1 cellular context compared by ENCODE assay signal in the genomic region with DNA sequence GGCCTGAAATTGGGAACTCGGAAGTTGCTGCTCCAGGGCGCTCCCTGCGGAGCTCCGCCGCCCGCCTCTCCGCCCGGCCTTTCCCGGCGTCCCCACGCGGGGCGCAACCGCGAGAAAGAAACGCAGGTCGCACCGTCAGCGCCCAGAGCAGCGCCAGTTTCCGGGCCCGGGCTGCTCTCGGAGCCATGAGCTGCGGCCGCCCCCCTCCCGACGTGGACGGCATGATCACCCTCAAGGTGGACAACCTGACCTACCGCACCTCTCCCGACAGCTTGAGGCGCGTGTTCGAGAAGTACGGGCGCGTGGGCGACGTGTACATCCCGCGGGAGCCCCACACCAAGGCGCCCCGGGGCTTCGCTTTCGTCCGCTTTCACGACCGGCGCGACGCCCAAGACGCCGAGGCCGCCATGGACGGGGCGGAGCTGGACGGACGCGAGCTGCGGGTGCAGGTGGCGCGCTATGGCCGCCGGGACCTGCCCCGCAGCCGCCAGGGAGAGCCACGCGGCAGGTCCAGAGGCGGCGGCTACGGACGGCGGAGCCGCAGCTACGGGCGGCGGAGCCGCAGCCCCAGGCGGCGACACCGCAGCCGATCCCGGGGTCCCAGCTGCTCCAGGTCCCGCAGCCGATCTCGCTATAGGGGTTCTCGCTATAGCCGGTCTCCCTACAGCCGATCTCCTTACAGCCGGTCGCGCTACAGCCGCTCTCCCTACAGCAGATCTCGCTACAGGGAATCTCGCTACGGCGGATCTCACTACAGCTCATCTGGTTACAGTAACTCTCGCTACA.
TF ChIP-seq lines count a peak whose summit lies in the region.

No MANE protein-coding gene starts in this region.

TF ChIP-seq in GM12878, 131 proteins besides CTCF, POLR2A, EP300 and RAD21 (continued from another document):
- TF ChIP-seq, protein P1, sequence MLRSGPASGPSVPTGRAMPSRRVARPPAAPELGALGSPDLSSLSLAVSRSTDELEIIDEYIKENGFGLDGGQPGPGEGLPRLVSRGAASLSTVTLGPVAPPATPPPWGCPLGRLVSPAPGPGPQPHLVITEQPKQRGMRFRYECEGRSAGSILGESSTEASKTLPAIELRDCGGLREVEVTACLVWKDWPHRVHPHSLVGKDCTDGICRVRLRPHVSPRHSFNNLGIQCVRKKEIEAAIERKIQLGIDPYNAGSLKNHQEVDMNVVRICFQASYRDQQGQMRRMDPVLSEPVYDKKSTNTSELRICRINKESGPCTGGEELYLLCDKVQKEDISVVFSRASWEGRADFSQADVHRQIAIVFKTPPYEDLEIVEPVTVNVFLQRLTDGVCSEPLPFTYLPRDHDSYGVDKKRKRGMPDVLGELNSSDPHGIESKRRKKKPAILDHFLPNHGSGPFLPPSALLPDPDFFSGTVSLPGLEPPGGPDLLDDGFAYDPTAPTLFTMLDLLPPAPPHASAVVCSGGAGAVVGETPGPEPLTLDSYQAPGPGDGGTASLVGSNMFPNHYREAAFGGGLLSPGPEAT (IDR thresholded peaks at IDR 0.05; ENCODE audit: low read depth): no peak
- no peak for TF ChIP-seq MYC (IDR thresholded peaks at IDR 0.05; ENCODE audit: insufficient read depth, insufficient read length, insufficient replicate concordance, low read length, severe bottlenecking)
- TF ChIP-seq, protein P2, sequence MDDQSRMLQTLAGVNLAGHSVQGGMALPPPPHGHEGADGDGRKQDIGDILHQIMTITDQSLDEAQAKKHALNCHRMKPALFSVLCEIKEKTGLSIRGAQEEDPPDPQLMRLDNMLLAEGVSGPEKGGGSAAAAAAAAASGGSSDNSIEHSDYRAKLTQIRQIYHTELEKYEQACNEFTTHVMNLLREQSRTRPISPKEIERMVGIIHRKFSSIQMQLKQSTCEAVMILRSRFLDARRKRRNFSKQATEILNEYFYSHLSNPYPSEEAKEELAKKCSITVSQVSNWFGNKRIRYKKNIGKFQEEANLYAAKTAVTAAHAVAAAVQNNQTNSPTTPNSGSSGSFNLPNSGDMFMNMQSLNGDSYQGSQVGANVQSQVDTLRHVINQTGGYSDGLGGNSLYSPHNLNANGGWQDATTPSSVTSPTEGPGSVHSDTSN (IDR thresholded peaks at IDR 0.05; ENCODE audit: insufficient replicate concordance, low read depth, low read length): no peak
- TF ChIP-seq MTA2 (IDR thresholded peaks at IDR 0.05; ENCODE audit: low read depth): no peak
- TF ChIP-seq MTA3 (IDR thresholded peaks at IDR 0.05; ENCODE audit: borderline replicate concordance, low read length): no peak
- no peak for TF ChIP-seq KAT2A (conservative IDR thresholded peaks at IDR 0.05; ENCODE audit: control insufficient read depth, low read depth, low read length)
- no peak for TF ChIP-seq JUNB (IDR thresholded peaks at IDR 0.05)
- TF ChIP-seq ZNF384 (IDR thresholded peaks at IDR 0.05; ENCODE audit: borderline replicate concordance, low read depth, low read length): no peak
- no peak for TF ChIP-seq FOS (IDR thresholded peaks at IDR 0.05; ENCODE audit: borderline replicate concordance, extremely low read depth, insufficient read length)
- TF ChIP-seq ZBED1 (IDR thresholded peaks at IDR 0.05; ENCODE audit: borderline replicate concordance): no peak
- no peak; the same call in 1 of the 2 replicates for TF ChIP-seq LARP7 (IDR thresholded peaks at IDR 0.05)
- TF ChIP-seq IRF4 (IDR thresholded peaks at IDR 0.05; ENCODE audit: low read depth, low read length): no peak
- TF ChIP-seq, protein P3, sequence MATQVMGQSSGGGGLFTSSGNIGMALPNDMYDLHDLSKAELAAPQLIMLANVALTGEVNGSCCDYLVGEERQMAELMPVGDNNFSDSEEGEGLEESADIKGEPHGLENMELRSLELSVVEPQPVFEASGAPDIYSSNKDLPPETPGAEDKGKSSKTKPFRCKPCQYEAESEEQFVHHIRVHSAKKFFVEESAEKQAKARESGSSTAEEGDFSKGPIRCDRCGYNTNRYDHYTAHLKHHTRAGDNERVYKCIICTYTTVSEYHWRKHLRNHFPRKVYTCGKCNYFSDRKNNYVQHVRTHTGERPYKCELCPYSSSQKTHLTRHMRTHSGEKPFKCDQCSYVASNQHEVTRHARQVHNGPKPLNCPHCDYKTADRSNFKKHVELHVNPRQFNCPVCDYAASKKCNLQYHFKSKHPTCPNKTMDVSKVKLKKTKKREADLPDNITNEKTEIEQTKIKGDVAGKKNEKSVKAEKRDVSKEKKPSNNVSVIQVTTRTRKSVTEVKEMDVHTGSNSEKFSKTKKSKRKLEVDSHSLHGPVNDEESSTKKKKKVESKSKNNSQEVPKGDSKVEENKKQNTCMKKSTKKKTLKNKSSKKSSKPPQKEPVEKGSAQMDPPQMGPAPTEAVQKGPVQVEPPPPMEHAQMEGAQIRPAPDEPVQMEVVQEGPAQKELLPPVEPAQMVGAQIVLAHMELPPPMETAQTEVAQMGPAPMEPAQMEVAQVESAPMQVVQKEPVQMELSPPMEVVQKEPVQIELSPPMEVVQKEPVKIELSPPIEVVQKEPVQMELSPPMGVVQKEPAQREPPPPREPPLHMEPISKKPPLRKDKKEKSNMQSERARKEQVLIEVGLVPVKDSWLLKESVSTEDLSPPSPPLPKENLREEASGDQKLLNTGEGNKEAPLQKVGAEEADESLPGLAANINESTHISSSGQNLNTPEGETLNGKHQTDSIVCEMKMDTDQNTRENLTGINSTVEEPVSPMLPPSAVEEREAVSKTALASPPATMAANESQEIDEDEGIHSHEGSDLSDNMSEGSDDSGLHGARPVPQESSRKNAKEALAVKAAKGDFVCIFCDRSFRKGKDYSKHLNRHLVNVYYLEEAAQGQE (IDR thresholded peaks at IDR 0.05; ENCODE audit: low read depth, low read length): no peak
- TF ChIP-seq, protein P4, sequence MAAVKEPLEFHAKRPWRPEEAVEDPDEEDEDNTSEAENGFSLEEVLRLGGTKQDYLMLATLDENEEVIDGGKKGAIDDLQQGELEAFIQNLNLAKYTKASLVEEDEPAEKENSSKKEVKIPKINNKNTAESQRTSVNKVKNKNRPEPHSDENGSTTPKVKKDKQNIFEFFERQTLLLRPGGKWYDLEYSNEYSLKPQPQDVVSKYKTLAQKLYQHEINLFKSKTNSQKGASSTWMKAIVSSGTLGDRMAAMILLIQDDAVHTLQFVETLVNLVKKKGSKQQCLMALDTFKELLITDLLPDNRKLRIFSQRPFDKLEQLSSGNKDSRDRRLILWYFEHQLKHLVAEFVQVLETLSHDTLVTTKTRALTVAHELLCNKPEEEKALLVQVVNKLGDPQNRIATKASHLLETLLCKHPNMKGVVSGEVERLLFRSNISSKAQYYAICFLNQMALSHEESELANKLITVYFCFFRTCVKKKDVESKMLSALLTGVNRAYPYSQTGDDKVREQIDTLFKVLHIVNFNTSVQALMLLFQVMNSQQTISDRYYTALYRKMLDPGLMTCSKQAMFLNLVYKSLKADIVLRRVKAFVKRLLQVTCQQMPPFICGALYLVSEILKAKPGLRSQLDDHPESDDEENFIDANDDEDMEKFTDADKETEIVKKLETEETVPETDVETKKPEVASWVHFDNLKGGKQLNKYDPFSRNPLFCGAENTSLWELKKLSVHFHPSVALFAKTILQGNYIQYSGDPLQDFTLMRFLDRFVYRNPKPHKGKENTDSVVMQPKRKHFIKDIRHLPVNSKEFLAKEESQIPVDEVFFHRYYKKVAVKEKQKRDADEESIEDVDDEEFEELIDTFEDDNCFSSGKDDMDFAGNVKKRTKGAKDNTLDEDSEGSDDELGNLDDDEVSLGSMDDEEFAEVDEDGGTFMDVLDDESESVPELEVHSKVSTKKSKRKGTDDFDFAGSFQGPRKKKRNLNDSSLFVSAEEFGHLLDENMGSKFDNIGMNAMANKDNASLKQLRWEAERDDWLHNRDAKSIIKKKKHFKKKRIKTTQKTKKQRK (IDR thresholded peaks at IDR 0.05; ENCODE audit: low read depth, low read length): no peak
- TF ChIP-seq TCF7 (IDR thresholded peaks at IDR 0.05; ENCODE audit: borderline replicate concordance): no peak
- no peak for TF ChIP-seq BMI1 (IDR thresholded peaks at IDR 0.05; ENCODE audit: borderline replicate concordance)
